ENCODE assay signal across 1 cellular context in genomic region chr11:69674886-69675714, GRCh38.
TF ChIP-seq lines count a peak whose summit lies in the region.

Gene LTO1 (minus strand): TSS chr11:69675353. CDS start chr11:69675239, 114 bp downstream.

TF ChIP-seq in HepG2, 621 proteins besides CTCF, POLR2A, EP300 and RAD21 (continued from another document):
- TF ChIP-seq TAF15 (IDR thresholded peaks at IDR 0.05; ENCODE audit: low read depth, low read length, poor library complexity, severe bottlenecking) (no peak), ZNF333 (CRISPR knock-in tag; IDR thresholded peaks at IDR 0.05; ENCODE audit: borderline replicate concordance) (no peak; the same call in 1 of the 2 replicates), PTBP1 (IDR thresholded peaks at IDR 0.05; ENCODE audit: low read depth, low read length, poor library complexity, severe bottlenecking) (no peak), ZNF138 (CRISPR knock-in tag; IDR thresholded peaks at IDR 0.05; ENCODE audit: low read depth) (no peak), PRDM4 (CRISPR knock-in tag; IDR thresholded peaks at IDR 0.05; ENCODE audit: borderline replicate concordance) (no peak), PBX2 (CRISPR knock-in tag; IDR thresholded peaks at IDR 0.05) (no peak), ZNF10 (CRISPR knock-in tag; IDR thresholded peaks at IDR 0.05; ENCODE audit: borderline replicate concordance, low read depth) (no peak), KMT2B (CRISPR knock-in tag; IDR thresholded peaks at IDR 0.05) (peak; percentile 91), AHR (CRISPR knock-in tag; IDR thresholded peaks at IDR 0.05) (peak; percentile 85; the same call in 1 of the 2 replicates), PAWR (CRISPR knock-in tag; IDR thresholded peaks at IDR 0.05; ENCODE audit: borderline replicate concordance) (no peak), ZNF18 (CRISPR knock-in tag; IDR thresholded peaks at IDR 0.05; ENCODE audit: insufficient replicate concordance) (no peak), ZNF598 (CRISPR knock-in tag; IDR thresholded peaks at IDR 0.05; ENCODE audit: borderline replicate concordance) (no peak; the same call in 1 of the 2 replicates), NCOA5 (CRISPR knock-in tag; IDR thresholded peaks at IDR 0.05) (no peak), TRIM22 (IDR thresholded peaks at IDR 0.05) (no peak), ZNF589 (CRISPR knock-in tag; conservative IDR thresholded peaks at IDR 0.05) (no peak), ZNF317 (CRISPR knock-in tag; IDR thresholded peaks at IDR 0.05) (peak; percentile 82), ZNF407 (CRISPR knock-in tag; IDR thresholded peaks at IDR 0.05; ENCODE audit: not compliant biosample characterization) (no peak), KAT2B (IDR thresholded peaks at IDR 0.05; ENCODE audit: borderline replicate concordance, low read depth, low read length) (no peak), ISX (CRISPR knock-in tag; conservative IDR thresholded peaks at IDR 0.05) (no peak), ZFP36L1 (CRISPR knock-in tag; IDR thresholded peaks at IDR 0.05) (0 out of 2 replicates have a peak, but pooled peaks have one; percentile 75), JARID2 (CRISPR knock-in tag; IDR thresholded peaks at IDR 0.05; ENCODE audit: insufficient replicate concordance) (peak; percentile 62), NFYC (CRISPR knock-in tag; IDR thresholded peaks at IDR 0.05) (no peak), CENPBD1 (CRISPR knock-in tag; IDR thresholded peaks at IDR 0.05; ENCODE audit: borderline replicate concordance, low read depth) (no peak), ZSCAN21 (CRISPR knock-in tag; IDR thresholded peaks at IDR 0.05; ENCODE audit: borderline replicate concordance) (peak; percentile 74; the same call in 1 of the 2 replicates)
